16 cellular contexts compared by ENCODE assay signal in genomic region chr4:10677796-10678497, GRCh38. TPM values are rescaled to one million over a fixed set of nuclear protein-coding genes. Genes with fewer than 3 reads are reported as not detected.
DNase-seq lines count a peak whose midpoint lies in the region; ATAC-seq lines count a peak whose summit lies in the region.
"Had no signal": no experiment of that assay in that cellular context is flagged by ENCODE, and none has a peak within 500 bp of the region (broad histone marks: within the 10 kb centered on the region; RNA-seq: fewer than 3 reads in every experiment).

No MANE protein-coding gene starts in this region.

- peak overlapping the region; percentile 84 for H3K27ac Mint-ChIP-seq in stimulated activated naive B cell treated with anti-CD40 and anti-IgM and Interleukin-4, amounts not matched to agents 10 μg/mL and 1 μg/mL and 100 μg/mL, for 72 hours
- H3K27ac Mint-ChIP-seq: dendritic cell treated with granulocyte-macrophage colony-stimulating factor and Interleukin-4, amounts not matched to agents 40 ng/mL and 50 ng/mL, for 4 days had no signal

- peak; percentile 85 for ATAC-seq in Right ventricle myocardium inferior
- peak; percentile 47 for ATAC-seq in GM21786 (IDR thresholded peaks at IDR 0.05; ENCODE audit: unreplicated experiment)
- ATAC-seq in HG03565 (IDR thresholded peaks at IDR 0.05; ENCODE audit: unreplicated experiment): peak; percentile 57
- ATAC-seq in stimulated activated naive B cell treated with anti-CD40 and anti-IgM and Interleukin-4, amounts not matched to agents 10 μg/mL and 1 μg/mL and 100 μg/mL, for 72 hours (replicated peaks): peak; percentile 63 to 80

- no peaks in the 10 kb centered on the region for H3K27me3 Mint-ChIP-seq in stimulated activated naive B cell treated with anti-CD40 and anti-IgM and Interleukin-4, amounts not matched to agents 10 μg/mL and 1 μg/mL and 100 μg/mL, for 72 hours
- H3K27me3 Mint-ChIP-seq: dendritic cell treated with granulocyte-macrophage colony-stimulating factor and Interleukin-4, amounts not matched to agents 40 ng/mL and 50 ng/mL, for 4 days had no signal

- H3K4me3 Mint-ChIP-seq in stimulated activated naive B cell treated with anti-CD40 and anti-IgM and Interleukin-4, amounts not matched to agents 10 μg/mL and 1 μg/mL and 100 μg/mL, for 72 hours: peak overlapping the region; percentile 57 to 73
- H3K4me3 Mint-ChIP-seq: dendritic cell treated with granulocyte-macrophage colony-stimulating factor and Interleukin-4, amounts not matched to agents 40 ng/mL and 50 ng/mL, for 4 days had no signal

- peaks cover 8 to 14% of the 10 kb centered on the region in 2 donors for H3K9me3 Mint-ChIP-seq in stimulated activated naive B cell treated with anti-CD40 and anti-IgM and Interleukin-4, amounts not matched to agents 10 μg/mL and 1 μg/mL and 100 μg/mL, for 72 hours

- H3K36me3 Mint-ChIP-seq in stimulated activated naive B cell treated with anti-CD40 and anti-IgM and Interleukin-4, amounts not matched to agents 10 μg/mL and 1 μg/mL and 100 μg/mL, for 72 hours: peaks cover 13 to 26% of the 10 kb centered on the region in 2 donors

- no peak for DNase-seq in Right ventricle myocardium inferior (ENCODE audit: missing footprints)
- DNase-seq in cardiac septum (ENCODE audit: low spot score): no peak
- DNase-seq in stimulated activated naive B cell treated with anti-CD40 and anti-IgM and Interleukin-4, amounts not matched to agents 10 μg/mL and 1 μg/mL and 100 μg/mL, for 72 hours: no peak
- DNase-seq in epidermal melanocyte (ENCODE audit: insufficient read length, low spot score): no peak
- DNase-seq in AG08395 (ENCODE audit: low spot score): no peak
- no peak for DNase-seq in NCI-H146 treated with DMSO at 0.1 percent for 48 hours (lab: John Stamatoyannopoulos, UW; ENCODE audit: unreplicated experiment)
- DNase-seq: COR-L47; H7; NCI-H2029; ovary; stimulated activated CD4-positive, alpha-beta T cell treated with anti-CD3 and anti-CD28 coated beads, Interleukin-15, amount 100 ng/mL, for 24 hours; transverse colon had no signal

- peaks cover 18 to 32% of the 10 kb centered on the region in 2 donors for H3K4me1 Mint-ChIP-seq in stimulated activated naive B cell treated with anti-CD40 and anti-IgM and Interleukin-4, amounts not matched to agents 10 μg/mL and 1 μg/mL and 100 μg/mL, for 72 hours

- intact Hi-C loops in Right ventricle myocardium inferior (cut with DNase I): no loop called here
- intact Hi-C loops in cardiac septum (cut with DNase I): no loop called here

RNA-seq across cellular contexts. Expression of gene CLNK, which starts 6.6 kb away (rescaled TPM):
- total RNA-seq in Right ventricle myocardium inferior (not detected), cardiac septum (not detected)
- total RNA-seq: H7, mesenteric fat pad had no signal
